ENCODE assay signal across 22 cellular contexts in genomic region chr1:228304766-228305395, GRCh38.
"Had no signal": no experiment of that assay in that cellular context is flagged by ENCODE, and none has a peak within 500 bp of the region (broad histone marks: within the 10 kb centered on the region; RNA-seq: fewer than 3 reads in every experiment).

No MANE protein-coding gene starts in this region.

- H3K27ac Mint-ChIP-seq: activated naive CD4-positive, alpha-beta T cell treated with anti-CD3 and anti-CD28 coated beads, Interleukin-2, amount 50 U/mL, for 72 hours; activated T-cell treated with anti-CD3 and anti-CD28 coated beads, Interleukin-2, amount 50 U/mL, for 72 hours; effector memory CD8-positive, alpha-beta T cell; stimulated activated memory B cell treated with anti-CD40 and anti-IgM and Interleukin-4, amounts not matched to agents 10 μg/mL and 1 μg/mL and 100 μg/mL, for 72 hours; T-helper 1 cell treated with Interleukin-12 subunit alpha and Interleukin-12 subunit beta and Interleukin-4 antibody, amounts not matched to agents 30 μg/mL and 1 μg/mL, for 36 hours; type B pancreatic cell; WTC11 had no signal

- H3K4me1 Mint-ChIP-seq: stimulated activated memory B cell treated with anti-CD40 and anti-IgM and Interleukin-4, amounts not matched to agents 10 μg/mL and 1 μg/mL and 100 μg/mL, for 72 hours; WTC11 had no signal

- H3K4me1 ChIP-seq: colonic mucosa, esophagus squamous epithelium, gastroesophageal sphincter, pancreas, right lobe of liver had no signal

- H3K36me3 ChIP-seq: brain microvascular endothelial cell, colonic mucosa, pancreas, right lobe of liver, thoracic aorta had no signal

- H3K27ac ChIP-seq: brain microvascular endothelial cell, colonic mucosa, dorsolateral prefrontal cortex, esophagus squamous epithelium, gastroesophageal sphincter, pancreas, right lobe of liver, thoracic aorta had no signal

- H3K4me3 ChIP-seq: colonic mucosa, dorsolateral prefrontal cortex, esophagus squamous epithelium, gastroesophageal sphincter, pancreas, right lobe of liver, thoracic aorta had no signal

- H3K9me3 ChIP-seq: colonic mucosa, pancreas had no signal

- ATAC-seq: activated naive CD4-positive, alpha-beta T cell treated with anti-CD3 and anti-CD28 coated beads, Interleukin-2, amount 50 U/mL, for 72 hours; activated T-cell treated with anti-CD3 and anti-CD28 coated beads, Interleukin-2, amount 50 U/mL, for 72 hours; effector memory CD8-positive, alpha-beta T cell; gastroesophageal sphincter; naive thymus-derived CD4-positive, alpha-beta T cell; pancreas; right lobe of liver; stimulated activated memory B cell treated with anti-CD40 and anti-IgM and Interleukin-4, amounts not matched to agents 10 μg/mL and 1 μg/mL and 100 μg/mL, for 72 hours; WTC11 had no signal

- H3K27me3 ChIP-seq: brain microvascular endothelial cell, colonic mucosa, pancreas, right lobe of liver had no signal

- H3K27me3 Mint-ChIP-seq: naive thymus-derived CD4-positive, alpha-beta T cell; stimulated activated memory B cell treated with anti-CD40 and anti-IgM and Interleukin-4, amounts not matched to agents 10 μg/mL and 1 μg/mL and 100 μg/mL, for 72 hours; type B pancreatic cell had no signal

- H3K4me3 Mint-ChIP-seq: activated T-cell treated with anti-CD3 and anti-CD28 coated beads, Interleukin-2, amount 50 U/mL, for 72 hours; effector memory CD8-positive, alpha-beta T cell; naive thymus-derived CD4-positive, alpha-beta T cell; stimulated activated memory B cell treated with anti-CD40 and anti-IgM and Interleukin-4, amounts not matched to agents 10 μg/mL and 1 μg/mL and 100 μg/mL, for 72 hours; T-helper 1 cell treated with Interleukin-12 subunit alpha and Interleukin-12 subunit beta and Interleukin-4 antibody, amounts not matched to agents 30 μg/mL and 1 μg/mL, for 36 hours; type B pancreatic cell; WTC11 had no signal

- DNase-seq: activated CD4-positive, alpha-beta T cell treated with anti-CD3 and anti-CD28 coated beads, Interleukin-2, amount 50 U/mL, for 4 hours; activated CD8-positive, alpha-beta memory T cell treated with anti-CD3 and anti-CD28 coated beads for 24 hours; activated gamma-delta T cell; activated T-cell treated with anti-CD3 and anti-CD28 coated beads, Interleukin-2, amount 50 U/mL, for 72 hours; brain microvascular endothelial cell; colonic mucosa; effector memory CD8-positive, alpha-beta T cell; esophagus squamous epithelium; naive thymus-derived CD4-positive, alpha-beta T cell; right lobe of liver; small intestine; stimulated activated CD4-positive, alpha-beta T cell treated with anti-CD3 and anti-CD28 coated beads, Interleukin-2, amount 100 ng/mL, for 24 hours; T1000 had no signal
